Comparison of ENCODE assay signal across 8 cellular contexts in genomic region chr17:1684307-1685189, GRCh38. TPM values are rescaled to one million over a fixed set of nuclear protein-coding genes. Genes with fewer than 3 reads are reported as not detected.
DNase-seq lines count a peak whose midpoint lies in the region; ATAC-seq and TF ChIP-seq lines count a peak whose summit lies in the region.

PRPF8 (minus strand) TSS chr17:1684867; CDS start chr17:1684571, 296 bp downstream.

- peaks cover 9% of the 10 kb centered on the region; the same call in 1 of the 2 replicates for H3K36me3 ChIP-seq in KMS-11 (ENCODE audit: insufficient read depth)
- peaks cover 0 to 40% (median 2%) of the 10 kb centered on the region in 3 donors for H3K36me3 ChIP-seq in Peyer's patch
- H3K36me3 ChIP-seq in esophagus muscularis mucosa, result peaks cover 35 to 38% (median 37%) of the 10 kb centered on the region in 4 donors
- peaks cover 30 to 38% of the 10 kb centered on the region in 2 donors for H3K36me3 ChIP-seq in muscle layer of duodenum (ENCODE audit: control insufficient read depth in 1 of 2, insufficient read depth in 2 of 2, low read length in 2 of 2)

- peak within 1 kb of the TSS; percentile 93 for H3K4me2 ChIP-seq in KMS-11

- peak within 1 kb of the TSS; percentile 87 for H2AFZ ChIP-seq in KMS-11 (ENCODE audit: low read depth)

- H3K27ac ChIP-seq in KMS-11 (peak within 1 kb of the TSS; percentile 55), Peyer's patch (peak within 1 kb of the TSS; percentile 89 to 98 (median 95)), esophagus muscularis mucosa (replicated peaks in 1 of 4) (peak within 1 kb of the TSS; percentile 92 to 98 (median 95)), muscle layer of duodenum (ENCODE audit: low read length) (peak within 1 kb of the TSS; percentile 85)

- H3K27me3 ChIP-seq in KMS-11 (ENCODE audit: insufficient read depth, low read depth) (no peaks in the 10 kb centered on the region), Peyer's patch (no peaks in the 10 kb centered on the region), esophagus muscularis mucosa (no peaks in the 10 kb centered on the region), muscle layer of duodenum (ENCODE audit: low read depth, low read length) (no peaks in the 10 kb centered on the region)

- H3K4me3 ChIP-seq in KMS-11 (IDR thresholded peaks at IDR 0.05; ENCODE audit: insufficient read depth, low read depth, low read length) (no peak within 1 kb of the TSS), Peyer's patch (peak within 1 kb of the TSS; percentile 59 to 95 (median 87)), esophagus muscularis mucosa (peak within 1 kb of the TSS; percentile 79 to 99 (median 89)), muscle layer of duodenum (ENCODE audit: low read depth in 1 of 2, low read length in 2 of 2) (peak within 1 kb of the TSS; percentile 79 to 91)

- peak within 1 kb of the TSS; percentile 69 for H3K9ac ChIP-seq in KMS-11

- no peak for TF ChIP-seq EP300 in esophagus muscularis mucosa (IDR thresholded peaks at IDR 0.05)

- WGBS in esophagus muscularis mucosa, result under 1% methylated on average over 31 of the region's 74 CpGs

- TF ChIP-seq POLR2A in Peyer's patch (IDR thresholded peaks at IDR 0.05) (peak; percentile 93), esophagus muscularis mucosa (IDR thresholded peaks at IDR 0.05; ENCODE audit: low read depth) (peak; percentile 99)

- peak; percentile 87 for DNase-seq in DMS53 treated with DMSO at 0.1 percent for 48 hours (lab: John Stamatoyannopoulos, UW; ENCODE audit: unreplicated experiment)
- DNase-seq in Peyer's patch, result peak; percentile 97 to 99 (median 99)
- DNase-seq in activated T-cell treated with anti-CD3 and anti-CD28 coated beads, Interleukin-2, amount 50 U/mL, for 48 hours, result peak; percentile 99
- DNase-seq in esophagus muscularis mucosa (ENCODE audit: extremely low spot score), result peak; percentile 100
- peak; percentile 96 to 97 for DNase-seq in stimulated activated CD8-positive, alpha-beta memory T cell treated with anti-CD3 and anti-CD28 coated beads, Interleukin-7, amount 100 ng/mL, for 4 hours (ENCODE audit: low read depth in 2 of 2)

- H3K4me1 ChIP-seq in KMS-11 (ENCODE audit: low read depth, poor library complexity, severe bottlenecking) (peaks cover 11% of the 10 kb centered on the region), Peyer's patch (peaks cover 0 to 23% (median 7%) of the 10 kb centered on the region in 4 donors), esophagus muscularis mucosa (peaks cover 23 to 33% (median 29%) of the 10 kb centered on the region in 4 donors), muscle layer of duodenum (ENCODE audit: control insufficient read depth in 1 of 2, insufficient read depth in 2 of 2, low read length in 2 of 2) (peaks cover 5 to 24% of the 10 kb centered on the region in 2 donors)

- no peaks in the 10 kb centered on the region for H4K20me1 ChIP-seq in KMS-11 (ENCODE audit: insufficient read depth)

- ATAC-seq in GM21737 (IDR thresholded peaks at IDR 0.05; ENCODE audit: unreplicated experiment), result peak; percentile 96

- peaks cover 25% of the 10 kb centered on the region for H3K79me2 ChIP-seq in KMS-11 (ENCODE audit: insufficient read depth, low read depth)

- intact Hi-C loops in esophagus muscularis mucosa (cut with DNase I), result no loop called here

- H3K9me3 ChIP-seq in Peyer's patch, result no peaks in the 10 kb centered on the region
- no peaks in the 10 kb centered on the region for H3K9me3 ChIP-seq in esophagus muscularis mucosa
- H3K9me3 ChIP-seq in muscle layer of duodenum (ENCODE audit: control insufficient read depth in 1 of 2, low read length in 2 of 2), result no peaks in the 10 kb centered on the region

- TF ChIP-seq CTCF in KMS-11 (conservative IDR thresholded peaks at IDR 0.05; ENCODE audit: low read depth, low read length), result no peak
- peak in 1 of 6 experiments; percentile 27 for TF ChIP-seq CTCF in Peyer's patch (IDR thresholded peaks at IDR 0.05)
- TF ChIP-seq CTCF in esophagus muscularis mucosa (IDR thresholded peaks at IDR 0.05), result peak in 2 of 3 experiments; percentile 5 to 15

RNA-seq across cellular contexts. Expression of gene PRPF8, which starts in this region (rescaled TPM):
- total RNA-seq in Peyer's patch (100 to 1,000 TPM; 138 to 390 (median 226) TPM), esophagus muscularis mucosa (100 to 1,000 TPM; 141 to 187 (median 163) TPM)
